1 cellular context compared by ENCODE assay signal in the genomic region with DNA sequence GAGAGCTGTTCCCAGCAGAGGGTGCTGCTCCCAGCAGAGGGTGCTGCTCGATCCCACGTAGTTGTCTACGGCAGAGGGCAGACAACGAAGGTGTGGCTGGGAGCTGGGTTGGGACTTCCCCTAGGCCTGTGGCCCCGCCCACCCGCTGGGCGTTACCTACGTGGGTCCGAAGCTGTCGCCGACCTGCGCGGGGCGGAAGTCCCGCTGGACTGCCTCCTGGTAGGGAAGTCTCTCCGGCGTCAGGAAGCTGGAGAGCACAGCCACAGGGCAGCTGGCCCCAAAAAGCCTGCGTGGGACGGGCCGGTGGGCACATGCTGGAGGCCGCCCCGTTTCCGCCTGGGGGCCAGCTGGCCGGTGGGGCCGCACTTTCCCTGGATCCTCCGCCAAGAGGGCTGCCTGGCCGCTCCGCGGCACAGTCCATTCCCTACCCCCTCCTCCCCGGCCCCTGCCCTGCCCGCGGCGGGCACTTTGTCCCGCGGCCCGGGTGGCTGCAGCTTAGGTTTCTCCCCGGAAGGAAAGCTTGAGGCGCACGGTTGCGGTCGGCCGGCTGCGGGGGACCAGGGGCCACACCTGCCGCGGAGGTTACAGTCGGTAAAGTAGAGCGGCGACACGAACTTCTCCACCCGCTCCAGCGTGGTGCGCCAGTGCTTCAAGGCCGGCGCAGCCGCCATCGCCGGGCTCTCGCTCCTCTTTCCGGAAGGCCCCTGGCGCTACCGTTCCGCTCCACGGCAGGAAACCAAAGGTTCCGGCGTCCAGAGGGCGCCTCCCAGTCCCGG.
A peak's percentile ranks its signal among the peaks of the same experiment; 100 is the strongest.
TF ChIP-seq lines count a peak whose summit lies in the region.

A gene (minus strand): TSS at position 695 of the 776 bp plus-strand sequence. CDS start 24 bp downstream, at position 671.

TF ChIP-seq in HepG2, 621 proteins besides CTCF, POLR2A, EP300 and RAD21 (continued from another document and continues in another):
- TF ChIP-seq SAP130 (CRISPR knock-in tag; IDR thresholded peaks at IDR 0.05; ENCODE audit: low read depth) (peak; percentile 80; the same call in 1 of the 2 replicates), BCL6 (CRISPR knock-in tag; IDR thresholded peaks at IDR 0.05) (peak; percentile 56), ETV6 (CRISPR knock-in tag; conservative IDR thresholded peaks at IDR 0.05) (peak; percentile 91; the same call in 1 of the 2 replicates), PCBP1 (IDR thresholded peaks at IDR 0.05; ENCODE audit: borderline replicate concordance, low read depth, low read length) (0 out of 2 replicates have a peak, but pooled peaks have one; percentile 77), ELF3 (CRISPR knock-in tag; IDR thresholded peaks at IDR 0.05) (peak; percentile 87), MED13 (CRISPR knock-in tag; IDR thresholded peaks at IDR 0.05) (no peak), ZIK1 (CRISPR knock-in tag; IDR thresholded peaks at IDR 0.05; ENCODE audit: borderline replicate concordance, low read depth) (peak; percentile 89; the same call in 1 of the 2 replicates), POLR2G (IDR thresholded peaks at IDR 0.05; ENCODE audit: low read depth, low read length) (peak; percentile 96), CC2D1A (CRISPR knock-in tag; IDR thresholded peaks at IDR 0.05) (0 out of 2 replicates have a peak, but pooled peaks have one; percentile 74), RORA (CRISPR knock-in tag; IDR thresholded peaks at IDR 0.05) (no peak), HOXD1 (CRISPR knock-in tag; IDR thresholded peaks at IDR 0.05) (peak; percentile 66; the same call in 1 of the 2 replicates), KDM5B (CRISPR knock-in tag; IDR thresholded peaks at IDR 0.05; ENCODE audit: borderline replicate concordance) (peak; percentile 77), RCOR2 (CRISPR knock-in tag; IDR thresholded peaks at IDR 0.05) (no peak), MIER2 (CRISPR knock-in tag; IDR thresholded peaks at IDR 0.05) (no peak; the same call in 1 of the 2 replicates), STAG1 (CRISPR knock-in tag; IDR thresholded peaks at IDR 0.05) (peak; percentile 78), ZBTB21 (CRISPR knock-in tag; IDR thresholded peaks at IDR 0.05) (0 out of 2 replicates have a peak, but pooled peaks have one; percentile 22), ISL2 (CRISPR knock-in tag; IDR thresholded peaks at IDR 0.05) (peak; percentile 72), ZNF160 (CRISPR knock-in tag; IDR thresholded peaks at IDR 0.05) (no peak), HOXA3 (CRISPR knock-in tag; IDR thresholded peaks at IDR 0.05) (peak; percentile 89), ZNF101 (CRISPR knock-in tag; IDR thresholded peaks at IDR 0.05; ENCODE audit: borderline replicate concordance, low read depth) (no peak), KLF15 (CRISPR knock-in tag; IDR thresholded peaks at IDR 0.05; ENCODE audit: borderline replicate concordance) (no peak; the same call in 1 of the 2 replicates), HOXA9 (CRISPR knock-in tag; IDR thresholded peaks at IDR 0.05; ENCODE audit: borderline replicate concordance) (no peak), MIER3 (CRISPR knock-in tag; IDR thresholded peaks at IDR 0.05; ENCODE audit: borderline replicate concordance) (peak; percentile 86; the same call in 1 of the 2 replicates), ZSCAN9 (CRISPR knock-in tag; IDR thresholded peaks at IDR 0.05; ENCODE audit: borderline replicate concordance) (peak; percentile 73; the same call in 1 of the 2 replicates), NCOA2 (CRISPR knock-in tag; IDR thresholded peaks at IDR 0.05) (peak; percentile 59), ZNF292 (CRISPR knock-in tag; IDR thresholded peaks at IDR 0.05; ENCODE audit: borderline replicate concordance, low read depth) (no peak), RBAK (CRISPR knock-in tag; IDR thresholded peaks at IDR 0.05) (no peak), CHCHD3 (CRISPR knock-in tag; IDR thresholded peaks at IDR 0.05) (peak; percentile 58; the same call in 1 of the 2 replicates)
- TF ChIP-seq, protein P1, sequence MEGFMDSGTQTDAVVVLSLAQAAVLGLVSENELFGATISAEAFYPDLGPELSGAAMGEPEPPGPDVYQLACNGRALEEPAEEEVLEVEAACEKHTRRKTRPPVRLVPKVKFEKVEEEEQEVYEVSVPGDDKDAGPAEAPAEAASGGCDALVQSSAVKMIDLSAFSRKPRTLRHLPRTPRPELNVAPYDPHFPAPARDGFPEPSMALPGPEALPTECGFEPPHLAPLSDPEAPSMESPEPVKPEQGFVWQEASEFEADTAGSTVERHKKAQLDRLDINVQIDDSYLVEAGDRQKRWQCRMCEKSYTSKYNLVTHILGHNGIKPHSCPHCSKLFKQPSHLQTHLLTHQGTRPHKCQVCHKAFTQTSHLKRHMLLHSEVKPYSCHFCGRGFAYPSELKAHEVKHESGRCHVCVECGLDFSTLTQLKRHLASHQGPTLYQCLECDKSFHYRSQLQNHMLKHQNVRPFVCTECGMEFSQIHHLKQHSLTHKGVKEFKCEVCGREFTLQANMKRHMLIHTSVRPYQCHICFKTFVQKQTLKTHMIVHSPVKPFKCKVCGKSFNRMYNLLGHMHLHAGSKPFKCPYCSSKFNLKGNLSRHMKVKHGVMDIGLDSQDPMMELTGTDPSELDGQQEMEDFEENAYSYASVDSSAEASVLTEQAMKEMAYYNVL (CRISPR knock-in tag; IDR thresholded peaks at IDR 0.05; ENCODE audit: borderline replicate concordance): no peak
- TF ChIP-seq, protein P2, sequence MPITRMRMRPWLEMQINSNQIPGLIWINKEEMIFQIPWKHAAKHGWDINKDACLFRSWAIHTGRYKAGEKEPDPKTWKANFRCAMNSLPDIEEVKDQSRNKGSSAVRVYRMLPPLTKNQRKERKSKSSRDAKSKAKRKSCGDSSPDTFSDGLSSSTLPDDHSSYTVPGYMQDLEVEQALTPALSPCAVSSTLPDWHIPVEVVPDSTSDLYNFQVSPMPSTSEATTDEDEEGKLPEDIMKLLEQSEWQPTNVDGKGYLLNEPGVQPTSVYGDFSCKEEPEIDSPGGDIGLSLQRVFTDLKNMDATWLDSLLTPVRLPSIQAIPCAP (CRISPR knock-in tag; IDR thresholded peaks at IDR 0.05; ENCODE audit: low read depth): 0 out of 2 replicates have a peak, but pooled peaks have one; percentile 31
- TF ChIP-seq, protein P3, sequence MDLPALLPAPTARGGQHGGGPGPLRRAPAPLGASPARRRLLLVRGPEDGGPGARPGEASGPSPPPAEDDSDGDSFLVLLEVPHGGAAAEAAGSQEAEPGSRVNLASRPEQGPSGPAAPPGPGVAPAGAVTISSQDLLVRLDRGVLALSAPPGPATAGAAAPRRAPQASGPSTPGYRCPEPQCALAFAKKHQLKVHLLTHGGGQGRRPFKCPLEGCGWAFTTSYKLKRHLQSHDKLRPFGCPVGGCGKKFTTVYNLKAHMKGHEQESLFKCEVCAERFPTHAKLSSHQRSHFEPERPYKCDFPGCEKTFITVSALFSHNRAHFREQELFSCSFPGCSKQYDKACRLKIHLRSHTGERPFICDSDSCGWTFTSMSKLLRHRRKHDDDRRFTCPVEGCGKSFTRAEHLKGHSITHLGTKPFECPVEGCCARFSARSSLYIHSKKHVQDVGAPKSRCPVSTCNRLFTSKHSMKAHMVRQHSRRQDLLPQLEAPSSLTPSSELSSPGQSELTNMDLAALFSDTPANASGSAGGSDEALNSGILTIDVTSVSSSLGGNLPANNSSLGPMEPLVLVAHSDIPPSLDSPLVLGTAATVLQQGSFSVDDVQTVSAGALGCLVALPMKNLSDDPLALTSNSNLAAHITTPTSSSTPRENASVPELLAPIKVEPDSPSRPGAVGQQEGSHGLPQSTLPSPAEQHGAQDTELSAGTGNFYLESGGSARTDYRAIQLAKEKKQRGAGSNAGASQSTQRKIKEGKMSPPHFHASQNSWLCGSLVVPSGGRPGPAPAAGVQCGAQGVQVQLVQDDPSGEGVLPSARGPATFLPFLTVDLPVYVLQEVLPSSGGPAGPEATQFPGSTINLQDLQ (CRISPR knock-in tag; IDR thresholded peaks at IDR 0.05): no peak; the same call in 1 of the 2 replicates
- TF ChIP-seq, protein P4, sequence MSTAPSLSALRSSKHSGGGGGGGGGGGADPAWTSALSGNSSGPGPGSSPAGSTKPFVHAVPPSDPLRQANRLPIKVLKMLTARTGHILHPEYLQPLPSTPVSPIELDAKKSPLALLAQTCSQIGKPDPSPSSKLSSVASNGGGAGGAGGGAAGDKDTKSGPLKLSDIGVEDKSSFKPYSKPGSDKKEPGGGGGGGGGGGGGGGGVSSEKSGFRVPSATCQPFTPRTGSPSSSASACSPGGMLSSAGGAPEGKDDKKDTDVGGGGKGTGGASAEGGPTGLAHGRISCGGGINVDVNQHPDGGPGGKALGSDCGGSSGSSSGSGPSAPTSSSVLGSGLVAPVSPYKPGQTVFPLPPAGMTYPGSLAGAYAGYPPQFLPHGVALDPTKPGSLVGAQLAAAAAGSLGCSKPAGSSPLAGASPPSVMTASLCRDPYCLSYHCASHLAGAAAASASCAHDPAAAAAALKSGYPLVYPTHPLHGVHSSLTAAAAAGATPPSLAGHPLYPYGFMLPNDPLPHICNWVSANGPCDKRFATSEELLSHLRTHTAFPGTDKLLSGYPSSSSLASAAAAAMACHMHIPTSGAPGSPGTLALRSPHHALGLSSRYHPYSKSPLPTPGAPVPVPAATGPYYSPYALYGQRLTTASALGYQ (CRISPR knock-in tag; IDR thresholded peaks at IDR 0.05): peak; percentile 81; the same call in 1 of the 2 replicates
- TF ChIP-seq, protein P5, sequence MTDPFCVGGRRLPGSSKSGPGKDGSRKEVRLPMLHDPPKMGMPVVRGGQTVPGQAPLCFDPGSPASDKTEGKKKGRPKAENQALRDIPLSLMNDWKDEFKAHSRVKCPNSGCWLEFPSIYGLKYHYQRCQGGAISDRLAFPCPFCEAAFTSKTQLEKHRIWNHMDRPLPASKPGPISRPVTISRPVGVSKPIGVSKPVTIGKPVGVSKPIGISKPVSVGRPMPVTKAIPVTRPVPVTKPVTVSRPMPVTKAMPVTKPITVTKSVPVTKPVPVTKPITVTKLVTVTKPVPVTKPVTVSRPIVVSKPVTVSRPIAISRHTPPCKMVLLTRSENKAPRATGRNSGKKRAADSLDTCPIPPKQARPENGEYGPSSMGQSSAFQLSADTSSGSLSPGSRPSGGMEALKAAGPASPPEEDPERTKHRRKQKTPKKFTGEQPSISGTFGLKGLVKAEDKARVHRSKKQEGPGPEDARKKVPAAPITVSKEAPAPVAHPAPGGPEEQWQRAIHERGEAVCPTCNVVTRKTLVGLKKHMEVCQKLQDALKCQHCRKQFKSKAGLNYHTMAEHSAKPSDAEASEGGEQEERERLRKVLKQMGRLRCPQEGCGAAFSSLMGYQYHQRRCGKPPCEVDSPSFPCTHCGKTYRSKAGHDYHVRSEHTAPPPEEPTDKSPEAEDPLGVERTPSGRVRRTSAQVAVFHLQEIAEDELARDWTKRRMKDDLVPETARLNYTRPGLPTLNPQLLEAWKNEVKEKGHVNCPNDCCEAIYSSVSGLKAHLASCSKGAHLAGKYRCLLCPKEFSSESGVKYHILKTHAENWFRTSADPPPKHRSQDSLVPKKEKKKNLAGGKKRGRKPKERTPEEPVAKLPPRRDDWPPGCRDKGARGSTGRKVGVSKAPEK (CRISPR knock-in tag; IDR thresholded peaks at IDR 0.05; ENCODE audit: borderline replicate concordance): peak; percentile 64; the same call in 1 of the 2 replicates
- TF ChIP-seq, protein P6, sequence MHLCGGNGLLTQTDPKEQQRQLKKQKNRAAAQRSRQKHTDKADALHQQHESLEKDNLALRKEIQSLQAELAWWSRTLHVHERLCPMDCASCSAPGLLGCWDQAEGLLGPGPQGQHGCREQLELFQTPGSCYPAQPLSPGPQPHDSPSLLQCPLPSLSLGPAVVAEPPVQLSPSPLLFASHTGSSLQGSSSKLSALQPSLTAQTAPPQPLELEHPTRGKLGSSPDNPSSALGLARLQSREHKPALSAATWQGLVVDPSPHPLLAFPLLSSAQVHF (CRISPR knock-in tag; IDR thresholded peaks at IDR 0.05): no peak
- TF ChIP-seq, protein P7, sequence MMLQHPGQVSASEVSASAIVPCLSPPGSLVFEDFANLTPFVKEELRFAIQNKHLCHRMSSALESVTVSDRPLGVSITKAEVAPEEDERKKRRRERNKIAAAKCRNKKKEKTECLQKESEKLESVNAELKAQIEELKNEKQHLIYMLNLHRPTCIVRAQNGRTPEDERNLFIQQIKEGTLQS (CRISPR knock-in tag; IDR thresholded peaks at IDR 0.05): no peak
- TF ChIP-seq, protein P8, sequence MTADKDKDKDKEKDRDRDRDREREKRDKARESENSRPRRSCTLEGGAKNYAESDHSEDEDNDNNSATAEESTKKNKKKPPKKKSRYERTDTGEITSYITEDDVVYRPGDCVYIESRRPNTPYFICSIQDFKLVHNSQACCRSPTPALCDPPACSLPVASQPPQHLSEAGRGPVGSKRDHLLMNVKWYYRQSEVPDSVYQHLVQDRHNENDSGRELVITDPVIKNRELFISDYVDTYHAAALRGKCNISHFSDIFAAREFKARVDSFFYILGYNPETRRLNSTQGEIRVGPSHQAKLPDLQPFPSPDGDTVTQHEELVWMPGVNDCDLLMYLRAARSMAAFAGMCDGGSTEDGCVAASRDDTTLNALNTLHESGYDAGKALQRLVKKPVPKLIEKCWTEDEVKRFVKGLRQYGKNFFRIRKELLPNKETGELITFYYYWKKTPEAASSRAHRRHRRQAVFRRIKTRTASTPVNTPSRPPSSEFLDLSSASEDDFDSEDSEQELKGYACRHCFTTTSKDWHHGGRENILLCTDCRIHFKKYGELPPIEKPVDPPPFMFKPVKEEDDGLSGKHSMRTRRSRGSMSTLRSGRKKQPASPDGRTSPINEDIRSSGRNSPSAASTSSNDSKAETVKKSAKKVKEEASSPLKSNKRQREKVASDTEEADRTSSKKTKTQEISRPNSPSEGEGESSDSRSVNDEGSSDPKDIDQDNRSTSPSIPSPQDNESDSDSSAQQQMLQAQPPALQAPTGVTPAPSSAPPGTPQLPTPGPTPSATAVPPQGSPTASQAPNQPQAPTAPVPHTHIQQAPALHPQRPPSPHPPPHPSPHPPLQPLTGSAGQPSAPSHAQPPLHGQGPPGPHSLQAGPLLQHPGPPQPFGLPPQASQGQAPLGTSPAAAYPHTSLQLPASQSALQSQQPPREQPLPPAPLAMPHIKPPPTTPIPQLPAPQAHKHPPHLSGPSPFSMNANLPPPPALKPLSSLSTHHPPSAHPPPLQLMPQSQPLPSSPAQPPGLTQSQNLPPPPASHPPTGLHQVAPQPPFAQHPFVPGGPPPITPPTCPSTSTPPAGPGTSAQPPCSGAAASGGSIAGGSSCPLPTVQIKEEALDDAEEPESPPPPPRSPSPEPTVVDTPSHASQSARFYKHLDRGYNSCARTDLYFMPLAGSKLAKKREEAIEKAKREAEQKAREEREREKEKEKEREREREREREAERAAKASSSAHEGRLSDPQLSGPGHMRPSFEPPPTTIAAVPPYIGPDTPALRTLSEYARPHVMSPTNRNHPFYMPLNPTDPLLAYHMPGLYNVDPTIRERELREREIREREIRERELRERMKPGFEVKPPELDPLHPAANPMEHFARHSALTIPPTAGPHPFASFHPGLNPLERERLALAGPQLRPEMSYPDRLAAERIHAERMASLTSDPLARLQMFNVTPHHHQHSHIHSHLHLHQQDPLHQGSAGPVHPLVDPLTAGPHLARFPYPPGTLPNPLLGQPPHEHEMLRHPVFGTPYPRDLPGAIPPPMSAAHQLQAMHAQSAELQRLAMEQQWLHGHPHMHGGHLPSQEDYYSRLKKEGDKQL (CRISPR knock-in tag; IDR thresholded peaks at IDR 0.05; ENCODE audit: low read depth): no peak; the same call in 1 of the 2 replicates
- TF ChIP-seq, protein P9, sequence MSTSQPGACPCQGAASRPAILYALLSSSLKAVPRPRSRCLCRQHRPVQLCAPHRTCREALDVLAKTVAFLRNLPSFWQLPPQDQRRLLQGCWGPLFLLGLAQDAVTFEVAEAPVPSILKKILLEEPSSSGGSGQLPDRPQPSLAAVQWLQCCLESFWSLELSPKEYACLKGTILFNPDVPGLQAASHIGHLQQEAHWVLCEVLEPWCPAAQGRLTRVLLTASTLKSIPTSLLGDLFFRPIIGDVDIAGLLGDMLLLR (CRISPR knock-in tag; IDR thresholded peaks at IDR 0.05): no peak
- TF ChIP-seq, protein P10, sequence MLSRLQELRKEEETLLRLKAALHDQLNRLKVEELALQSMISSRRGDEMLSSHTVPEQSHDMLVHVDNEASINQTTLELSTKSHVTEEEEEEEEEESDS (CRISPR knock-in tag; IDR thresholded peaks at IDR 0.05; ENCODE audit: borderline replicate concordance): 0 out of 2 replicates have a peak, but pooled peaks have one; percentile 18
